In the genomic region with DNA sequence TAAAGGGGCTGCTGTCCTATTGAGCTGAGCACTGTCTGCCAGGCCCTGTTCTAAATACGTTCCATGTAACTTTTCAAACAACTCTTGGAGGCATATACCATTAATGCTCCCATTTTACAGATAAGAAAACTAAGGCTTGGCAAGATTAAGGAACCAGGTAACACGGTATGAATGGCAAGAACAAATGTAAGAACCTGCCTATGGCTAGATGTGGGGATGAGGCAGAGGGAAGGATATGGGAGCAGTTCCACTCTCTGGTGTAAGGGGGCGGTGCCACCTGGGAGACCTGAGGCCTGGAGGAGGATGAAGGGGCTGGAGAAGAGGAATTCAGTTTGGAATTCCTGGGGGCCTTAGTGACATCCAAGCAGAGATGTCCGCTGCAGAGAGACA, we compare ENCODE assay signal across 1 cellular context.
TF ChIP-seq lines count a peak whose summit lies in the region.

No MANE protein-coding gene starts in this region.

TF ChIP-seq in GM23338, 12 proteins besides CTCF, POLR2A, EP300 and RAD21 (continued from another document):
- TF ChIP-seq ZNF462 (CRISPR knock-in tag; IDR thresholded peaks at IDR 0.05) = no peak
- no peak for TF ChIP-seq STAT1 (IDR thresholded peaks at IDR 0.05; ENCODE audit: unreplicated experiment)
- no peak for TF ChIP-seq EZH2phosphoT487 (IDR thresholded peaks at IDR 0.05; ENCODE audit: unreplicated experiment)
- no peak for TF ChIP-seq POLR2AphosphoS5 (IDR thresholded peaks at IDR 0.05; ENCODE audit: low read depth)
- TF ChIP-seq ZNF114 (CRISPR knock-in tag; IDR thresholded peaks at IDR 0.05) = no peak
